Comparison of ENCODE assay signal across 26 cellular contexts in genomic region chr10:78452782-78453181, GRCh38.
"Had no signal": no experiment of that assay in that cellular context is flagged by ENCODE, and none has a peak within 500 bp of the region (broad histone marks: within the 10 kb centered on the region; RNA-seq: fewer than 3 reads in every experiment).

No MANE protein-coding gene starts in this region.

- H3K4me1 ChIP-seq: colonic mucosa, left lung, psoas muscle, upper lobe of left lung had no signal

- H3K9me3 ChIP-seq: colonic mucosa, gastrocnemius medialis, heart left ventricle, left lung, psoas muscle, sigmoid colon, testis, tibial nerve, upper lobe of left lung had no signal

- H3K27ac ChIP-seq: colonic mucosa, epithelial cell of prostate, gastrocnemius medialis, heart left ventricle, hepatocyte, left lung, psoas muscle, sigmoid colon, testis, tibial nerve, upper lobe of left lung had no signal

- H3K27me3 ChIP-seq: colonic mucosa, gastrocnemius medialis, heart left ventricle, hepatocyte, left lung, sigmoid colon, testis, tibial nerve, upper lobe of left lung had no signal

- H2AFZ ChIP-seq: hepatocyte had no signal

- H3K4me2 ChIP-seq: hepatocyte had no signal

- H3K4me3 ChIP-seq: colonic mucosa, gastrocnemius medialis, heart left ventricle, hepatocyte, left lung, psoas muscle, sigmoid colon, testis, tibial nerve, upper lobe of left lung had no signal

- H3K4me3 Mint-ChIP-seq: dendritic cell treated with granulocyte-macrophage colony-stimulating factor and Interleukin-4, amounts not matched to agents 40 ng/mL and 50 ng/mL, for 4 days; endodermal cell; naive thymus-derived CD8-positive, alpha-beta T cell; stimulated activated effector memory CD8-positive, alpha-beta T cell treated with anti-CD3 and anti-CD28 coated beads, Interleukin-12 subunit alpha, Interleukin-12 subunit beta, amount 100 ng/mL, for 72 hours had no signal

- H3K9me3 Mint-ChIP-seq: dendritic cell treated with granulocyte-macrophage colony-stimulating factor and Interleukin-4, amounts not matched to agents 40 ng/mL and 50 ng/mL, for 4 days; endodermal cell; naive thymus-derived CD8-positive, alpha-beta T cell; stimulated activated effector memory CD8-positive, alpha-beta T cell treated with anti-CD3 and anti-CD28 coated beads, Interleukin-12 subunit alpha, Interleukin-12 subunit beta, amount 100 ng/mL, for 72 hours had no signal

- H3K79me2 ChIP-seq: hepatocyte had no signal

- DNase-seq: colonic mucosa; effector CD8-positive, alpha-beta T cell; endodermal cell; foreskin fibroblast; gastrocnemius medialis; kidney; left lung; mesendoderm; naive thymus-derived CD8-positive, alpha-beta T cell; nucleus accumbens; psoas muscle; right cardiac atrium; sigmoid colon; stimulated activated CD4-positive, alpha-beta T cell treated with anti-CD3 and anti-CD28 coated beads, Interleukin-2, amount 100 ng/mL, for 24 hours; stimulated activated CD4-positive, alpha-beta T cell treated with anti-CD3 and anti-CD28 coated beads, Interleukin-4, amount 100 ng/mL, for 24 hours; stimulated activated naive CD8-positive, alpha-beta T cell treated with anti-CD3 and anti-CD28 coated beads, Interleukin-15, Interleukin-2, amounts not matched to agents 100 U/mL and 50 U/mL, for 24 hours; substantia nigra; testis; upper lobe of left lung had no signal

- ATAC-seq: esophagus mucosa; gastrocnemius medialis; heart left ventricle; left lung; naive thymus-derived CD8-positive, alpha-beta T cell; psoas muscle; right cardiac atrium; stimulated activated effector memory CD8-positive, alpha-beta T cell treated with anti-CD3 and anti-CD28 coated beads, Interleukin-12 subunit alpha, Interleukin-12 subunit beta, amount 100 ng/mL, for 72 hours; stimulated activated naive CD8-positive, alpha-beta T cell treated with anti-CD3 and anti-CD28 coated beads, Interleukin-15, Interleukin-2, amounts not matched to agents 100 U/mL and 50 U/mL, for 24 hours had no signal

- H3K36me3 Mint-ChIP-seq: naive thymus-derived CD8-positive, alpha-beta T cell; stimulated activated effector memory CD8-positive, alpha-beta T cell treated with anti-CD3 and anti-CD28 coated beads, Interleukin-12 subunit alpha, Interleukin-12 subunit beta, amount 100 ng/mL, for 72 hours had no signal

- H3K36me3 ChIP-seq: colonic mucosa, gastrocnemius medialis, heart left ventricle, left lung, sigmoid colon, tibial nerve, upper lobe of left lung had no signal

- H3K4me1 Mint-ChIP-seq: stimulated activated effector memory CD8-positive, alpha-beta T cell treated with anti-CD3 and anti-CD28 coated beads, Interleukin-12 subunit alpha, Interleukin-12 subunit beta, amount 100 ng/mL, for 72 hours had no signal

- H3K27ac Mint-ChIP-seq: dendritic cell treated with granulocyte-macrophage colony-stimulating factor and Interleukin-4, amounts not matched to agents 40 ng/mL and 50 ng/mL, for 4 days; endodermal cell; naive thymus-derived CD8-positive, alpha-beta T cell; stimulated activated effector memory CD8-positive, alpha-beta T cell treated with anti-CD3 and anti-CD28 coated beads, Interleukin-12 subunit alpha, Interleukin-12 subunit beta, amount 100 ng/mL, for 72 hours had no signal
